In the genomic region with DNA sequence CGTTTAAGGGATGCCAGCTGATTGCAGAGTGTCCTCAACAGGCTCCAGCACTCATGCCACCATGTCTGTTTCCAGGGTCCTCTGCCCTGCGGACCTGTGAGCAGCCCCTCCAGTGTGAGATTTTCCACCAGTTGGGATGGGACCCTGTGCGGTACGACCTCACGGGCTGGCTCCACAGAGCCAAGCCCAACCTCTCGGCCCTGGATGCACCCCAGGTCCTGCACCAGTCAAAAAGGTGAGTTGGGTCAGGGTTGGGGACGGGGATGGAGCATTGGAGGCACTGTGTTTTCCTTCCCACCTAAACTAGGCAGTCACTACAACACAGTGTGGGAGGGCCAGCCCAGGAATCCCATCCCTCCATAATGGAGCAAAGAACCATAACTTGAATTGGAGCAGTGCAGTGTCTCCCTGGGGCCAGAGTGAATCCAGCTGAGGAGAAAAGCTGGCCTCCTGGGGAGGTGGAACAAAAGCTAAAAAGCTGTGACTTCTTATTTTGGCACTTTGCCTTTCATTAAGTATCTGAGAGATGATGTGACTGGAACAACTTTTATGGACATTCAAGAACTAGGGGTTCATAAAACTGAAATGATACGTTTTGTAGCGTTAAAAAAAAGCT, we compare ENCODE assay signal across 27 cellular contexts.
A peak's percentile ranks its signal among the peaks of the same experiment; 100 is the strongest.
DNase-seq lines count a peak whose midpoint lies in the region; ATAC-seq and TF ChIP-seq lines count a peak whose summit lies in the region.
"Had no signal": no experiment of that assay in that cellular context is flagged by ENCODE, and none has a peak within 500 bp of the region (broad histone marks: within the 10 kb centered on the region; RNA-seq: fewer than 3 reads in every experiment).

No MANE protein-coding gene starts in this region.

- H3K79me2 ChIP-seq in neural progenitor cell (ENCODE audit: low read depth) (no peaks in the 10 kb centered on the region), mammary epithelial cell (ENCODE audit: insufficient read depth, low read length) (no peaks in the 10 kb centered on the region), MM.1S (ENCODE audit: low read length) (no peaks in the 10 kb centered on the region)

- no peak overlapping the region for H3K4me3 Mint-ChIP-seq in stimulated activated naive CD8-positive, alpha-beta T cell treated with anti-CD3 and anti-CD28 coated beads, Interleukin-15, Interleukin-2, amounts not matched to agents 100 ng/mL and 50 ng/mL, for 24 hours
- H3K4me3 Mint-ChIP-seq in stimulated activated naive CD8-positive, alpha-beta T cell treated with anti-CD3 and anti-CD28 coated beads, Interleukin-15, amount 100 ng/mL, for 72 hours = no peak overlapping the region
- no peak overlapping the region for H3K4me3 Mint-ChIP-seq in neural progenitor cell
- H3K4me3 Mint-ChIP-seq: CD4-positive, alpha-beta memory T cell had no signal

- intact Hi-C loops in mammary epithelial cell (cut with micrococcal nuclease) = no loop called here

- H3K4me3 ChIP-seq in neural progenitor cell = no peak overlapping the region
- H3K4me3 ChIP-seq in mammary epithelial cell (replicated peaks in 1 of 3; ENCODE audit: insufficient read depth in 1 of 3, low read depth in 2 of 3, low read length in 3 of 3) = no peak overlapping the region
- H3K4me3 ChIP-seq in MM.1S (ENCODE audit: low read length) = no peak overlapping the region
- H3K4me3 ChIP-seq: BLaER1 treated with 17β-estradiol and CSF1 and Interleukin-3, amounts not matched to agents 10 nM and 100 nM; MG63 had no signal

- H3K36me3 Mint-ChIP-seq in stimulated activated naive CD8-positive, alpha-beta T cell treated with anti-CD3 and anti-CD28 coated beads, Interleukin-15, Interleukin-2, amounts not matched to agents 100 ng/mL and 50 ng/mL, for 24 hours (ENCODE audit: low read depth) = no peaks in the 10 kb centered on the region
- H3K36me3 Mint-ChIP-seq in neural progenitor cell = no peaks in the 10 kb centered on the region
- H3K36me3 Mint-ChIP-seq: CD4-positive, alpha-beta memory T cell had no signal

- H3K4me1 Mint-ChIP-seq in stimulated activated naive CD8-positive, alpha-beta T cell treated with anti-CD3 and anti-CD28 coated beads, Interleukin-15, Interleukin-2, amounts not matched to agents 100 ng/mL and 50 ng/mL, for 24 hours (ENCODE audit: low read depth) = peaks cover 4% of the 10 kb centered on the region
- peaks cover 10% of the 10 kb centered on the region for H3K4me1 Mint-ChIP-seq in stimulated activated naive CD8-positive, alpha-beta T cell treated with anti-CD3 and anti-CD28 coated beads, Interleukin-15, amount 100 ng/mL, for 72 hours
- H3K4me1 Mint-ChIP-seq in neural progenitor cell = peaks cover 37% of the 10 kb centered on the region
- H3K4me1 Mint-ChIP-seq: CD4-positive, alpha-beta memory T cell had no signal

- H2AFZ ChIP-seq in neural progenitor cell (replicated peaks) (no peak overlapping the region), mammary epithelial cell (ENCODE audit: low read depth, low read length) (no peak overlapping the region), MM.1S (ENCODE audit: low read length) (no peak overlapping the region)

- in situ Hi-C loops in mammary epithelial cell (cut with MboI; ENCODE audit: low sequenced_read_pairs in 2 of 2) = no loop called here
- in situ Hi-C loops in GM13977 (cut with MboI; ENCODE audit: low pct_unique_long_range_greater_than_20kb, low sequenced_read_pairs, unreplicated experiment) = no loop called here

- H3K27me3 ChIP-seq in neural progenitor cell = no peaks in the 10 kb centered on the region
- H3K27me3 ChIP-seq in mammary epithelial cell (ENCODE audit: insufficient read depth, low read length) = no peaks in the 10 kb centered on the region
- H3K27me3 ChIP-seq in MM.1S (replicated peaks; ENCODE audit: insufficient read depth, low read length) = peaks cover 37% of the 10 kb centered on the region
- H3K27me3 ChIP-seq: BLaER1 treated with 17β-estradiol and CSF1 and Interleukin-3, amounts not matched to agents 10 nM and 100 nM; MG63 had no signal

- no peaks in the 10 kb centered on the region for H3K9me3 Mint-ChIP-seq in stimulated activated naive CD8-positive, alpha-beta T cell treated with anti-CD3 and anti-CD28 coated beads, Interleukin-15, Interleukin-2, amounts not matched to agents 100 ng/mL and 50 ng/mL, for 24 hours
- no peaks in the 10 kb centered on the region for H3K9me3 Mint-ChIP-seq in stimulated activated naive CD8-positive, alpha-beta T cell treated with anti-CD3 and anti-CD28 coated beads, Interleukin-15, amount 100 ng/mL, for 72 hours
- no peaks in the 10 kb centered on the region for H3K9me3 Mint-ChIP-seq in neural progenitor cell

- DNase-seq in stimulated activated naive CD8-positive, alpha-beta T cell treated with anti-CD3 and anti-CD28 coated beads, Interleukin-15, amount 100 ng/mL, for 72 hours = no peak
- DNase-seq in NCI-H345 treated with DMSO at 0.1 percent for 48 hours (lab: John Stamatoyannopoulos, UW; ENCODE audit: unreplicated experiment) (peak; percentile 37), neural progenitor cell (ENCODE audit: low spot score) (no peak), mammary epithelial cell (no peak), MM.1S (no peak), GM13977 (ENCODE audit: low spot score) (no peak)
- no peak for DNase-seq in stimulated activated CD4-positive, alpha-beta T cell treated with anti-CD3 and anti-CD28 coated beads, Interleukin-1b, Interleukin-23, amount 100 ng/mL, for 48 hours
- DNase-seq: 8988T; AML-193; Caco-2; CD4-positive, alpha-beta memory T cell; DMS 273 treated with DMSO at 0.1 percent for 48 hours; DMS79 treated with DMSO at 0.1 percent for 48 hours; GF-D8; HCEC 1CT; IMR-90; KG1; MG63; NCI-H187; NCI-H2081 treated with DMSO at 0.1 percent for 48 hours; NCI-H446 treated with DMSO at 0.1 percent for 48 hours; NCI-H526; SHP77 had no signal

- H3K9ac ChIP-seq in neural progenitor cell (no peak overlapping the region), mammary epithelial cell (ENCODE audit: insufficient read depth, low read length) (no peak overlapping the region), MM.1S (ENCODE audit: low read length) (no peak overlapping the region)
- H3K9ac ChIP-seq: BLaER1 treated with 17β-estradiol and CSF1 and Interleukin-3, amounts not matched to agents 10 nM and 100 nM had no signal

- H3F3A ChIP-seq in neural progenitor cell (ENCODE audit: low read depth) (no peaks in the 10 kb centered on the region), MM.1S (ENCODE audit: insufficient read depth, low read length) (no peaks in the 10 kb centered on the region)

- peak overlapping the region; percentile 36 for H3K27ac Mint-ChIP-seq in stimulated activated naive CD8-positive, alpha-beta T cell treated with anti-CD3 and anti-CD28 coated beads, Interleukin-15, Interleukin-2, amounts not matched to agents 100 ng/mL and 50 ng/mL, for 24 hours
- no peak overlapping the region for H3K27ac Mint-ChIP-seq in stimulated activated naive CD8-positive, alpha-beta T cell treated with anti-CD3 and anti-CD28 coated beads, Interleukin-15, amount 100 ng/mL, for 72 hours
- H3K27ac Mint-ChIP-seq in neural progenitor cell = peak overlapping the region; percentile 60
- H3K27ac Mint-ChIP-seq: CD4-positive, alpha-beta memory T cell had no signal

- no peaks in the 10 kb centered on the region for H3K4me1 ChIP-seq in neural progenitor cell
- no peaks in the 10 kb centered on the region for H3K4me1 ChIP-seq in mammary epithelial cell (ENCODE audit: insufficient read depth, low read length)
- H3K4me1 ChIP-seq in MM.1S (ENCODE audit: low read length) = no peaks in the 10 kb centered on the region
- H3K4me1 ChIP-seq: Caco-2 had no signal

- dilution Hi-C loops in mammary epithelial cell (cut with HindIII; ENCODE audit: low sequenced_read_pairs) = no loop called here

- H3K27ac ChIP-seq in neural progenitor cell = no peak overlapping the region
- no peak overlapping the region for H3K27ac ChIP-seq in mammary epithelial cell (ENCODE audit: insufficient read depth, low read depth, low read length)
- H3K27ac ChIP-seq in MM.1S (ENCODE audit: low read length) = no peak overlapping the region
- H3K27ac ChIP-seq: BLaER1 treated with 17β-estradiol and CSF1 and Interleukin-3, amounts not matched to agents 10 nM and 100 nM; RWPE1 had no signal

- ATAC-seq in stimulated activated naive CD8-positive, alpha-beta T cell treated with anti-CD3 and anti-CD28 coated beads, Interleukin-15, amount 100 ng/mL, for 72 hours = no peak
- ATAC-seq: Panc1 had no signal

- H3K9me2 ChIP-seq in MM.1S (replicated peaks; ENCODE audit: insufficient read depth, low read length) = no peaks in the 10 kb centered on the region

- BruUV-seq in mammary epithelial cell (replicated peaks; lab: Mats Ljungman, UMichigan) = no TSS peak

- 53% methylated on average over 9 of the region's 9 CpGs for WGBS in mammary epithelial cell (ENCODE audit: low coverage, missing lambda C conversion rate)

- H3K4me2 ChIP-seq in neural progenitor cell (no peak overlapping the region), mammary epithelial cell (ENCODE audit: insufficient read depth, low read depth, low read length) (no peak overlapping the region), MM.1S (ENCODE audit: low read depth, low read length) (no peak overlapping the region)
- H3K4me2 ChIP-seq: BLaER1 treated with 17β-estradiol and CSF1 and Interleukin-3, amounts not matched to agents 10 nM and 100 nM had no signal

- no peaks in the 10 kb centered on the region for H3K9me3 ChIP-seq in neural progenitor cell (ENCODE audit: low read depth)
- peaks cover 3% of the 10 kb centered on the region for H3K9me3 ChIP-seq in mammary epithelial cell (replicated peaks; ENCODE audit: insufficient read depth, low read length)
- H3K9me3 ChIP-seq in MM.1S (replicated peaks; ENCODE audit: insufficient read depth, low read length) = no peaks in the 10 kb centered on the region
- H3K9me3 ChIP-seq: BLaER1 treated with 17β-estradiol and CSF1 and Interleukin-3, amounts not matched to agents 10 nM and 100 nM; Caco-2; MG63 had no signal

- CTCF ChIA-PET in mammary epithelial cell (lab: Charles Lee; ENCODE audit: low non-redundant PET) = no interaction called here

- TF ChIP-seq CTCF in neural progenitor cell (IDR thresholded peaks at IDR 0.05) (no peak), mammary epithelial cell (conservative IDR thresholded peaks at IDR 0.05 in 1 of 2, IDR thresholded peaks at IDR 0.05 in 1 of 2; ENCODE audit: extremely low read depth in 1 of 2, insufficient read depth in 1 of 2, low read depth in 1 of 2, low read length in 2 of 2) (no peak), MM.1S (IDR thresholded peaks at IDR 0.05; ENCODE audit: low read length) (no peak), GM13977 (IDR thresholded peaks at IDR 0.05; ENCODE audit: extremely low read depth, insufficient read depth, missing control alignments) (no peak)

- no peaks in the 10 kb centered on the region for H4K20me1 ChIP-seq in neural progenitor cell (ENCODE audit: low read depth)
- no peaks in the 10 kb centered on the region for H4K20me1 ChIP-seq in mammary epithelial cell (ENCODE audit: insufficient read depth, low read length)
- no peaks in the 10 kb centered on the region for H4K20me1 ChIP-seq in MM.1S (ENCODE audit: insufficient read depth, low read length)

- no peaks in the 10 kb centered on the region for H3K36me3 ChIP-seq in neural progenitor cell
- H3K36me3 ChIP-seq in mammary epithelial cell (ENCODE audit: insufficient read depth, low read length) = no peaks in the 10 kb centered on the region
- no peaks in the 10 kb centered on the region for H3K36me3 ChIP-seq in MM.1S (replicated peaks; ENCODE audit: insufficient read depth, low read length)
- H3K36me3 ChIP-seq: BLaER1 treated with 17β-estradiol and CSF1 and Interleukin-3, amounts not matched to agents 10 nM and 100 nM; MG63 had no signal

- H3K27me3 Mint-ChIP-seq in stimulated activated naive CD8-positive, alpha-beta T cell treated with anti-CD3 and anti-CD28 coated beads, Interleukin-15, Interleukin-2, amounts not matched to agents 100 ng/mL and 50 ng/mL, for 24 hours = no peaks in the 10 kb centered on the region
- peaks cover 14% of the 10 kb centered on the region for H3K27me3 Mint-ChIP-seq in stimulated activated naive CD8-positive, alpha-beta T cell treated with anti-CD3 and anti-CD28 coated beads, Interleukin-15, amount 100 ng/mL, for 72 hours
- peaks cover 8% of the 10 kb centered on the region for H3K27me3 Mint-ChIP-seq in neural progenitor cell (ENCODE audit: insufficient read depth, low read depth)

Comparison
In these comparisons a context has a peak if more than half of its experiments do, and no peak if none do; other contexts are left out.
1. H3K27ac Mint-ChIP-seq: peak in stimulated activated naive CD8-positive, alpha-beta T cell treated with anti-CD3 and anti-CD28 coated beads, Interleukin-15, Interleukin-2, amounts not matched to agents 100 ng/mL and 50 ng/mL, for 24 hours (single experiment) and neural progenitor cell (single experiment); none in stimulated activated naive CD8-positive, alpha-beta T cell treated with anti-CD3 and anti-CD28 coated beads, Interleukin-15, amount 100 ng/mL, for 72 hours (0 of 2).